Comparison of ENCODE assay signal across 12 cellular contexts in the genomic region with DNA sequence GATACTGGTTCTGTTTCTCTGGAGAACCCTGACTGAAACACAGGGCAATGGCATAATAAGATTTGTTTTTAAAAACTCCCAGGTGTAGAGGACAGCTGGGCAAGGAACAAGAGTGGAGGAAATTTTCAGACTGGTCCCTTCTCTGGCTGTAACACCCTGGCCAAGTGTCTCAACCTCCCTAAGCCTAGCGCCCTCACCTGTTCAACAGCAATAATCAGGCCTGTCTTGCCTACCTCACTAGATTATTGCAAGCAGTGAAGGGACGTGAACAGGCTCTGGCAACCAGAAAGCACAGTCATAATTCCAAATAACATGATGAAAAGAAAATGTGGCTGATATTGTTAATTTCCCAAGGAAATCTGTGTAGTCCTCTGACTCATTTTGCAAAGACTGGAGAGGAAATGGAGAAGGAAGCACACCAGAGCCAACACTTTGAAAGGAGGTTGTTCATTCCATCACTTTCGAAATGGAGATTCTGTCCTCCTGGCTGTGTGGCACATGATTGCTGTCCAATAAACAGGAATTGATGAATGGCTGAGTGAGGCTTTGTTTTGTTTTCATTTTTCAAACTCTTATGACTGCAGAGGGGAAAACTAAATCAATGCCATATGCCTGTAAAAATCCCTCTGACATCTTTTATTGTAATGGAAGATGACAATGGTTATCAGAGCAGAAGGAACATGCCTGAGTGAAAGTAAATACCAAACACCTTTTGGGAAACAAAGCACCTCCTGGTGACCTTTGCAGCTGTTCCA.
DNase-seq lines count a peak whose midpoint lies in the region; ATAC-seq and TF ChIP-seq lines count a peak whose summit lies in the region.
"Had no signal": no experiment of that assay in that cellular context is flagged by ENCODE, and none has a peak within 500 bp of the region (broad histone marks: within the 10 kb centered on the region; RNA-seq: fewer than 3 reads in every experiment).

No MANE protein-coding gene starts in this region.

- in situ Hi-C loops in gastrocnemius medialis (cut with MboI; ENCODE audit: low sequenced_read_pairs in 4 of 4): no loop called here

- TF ChIP-seq POLR2A in gastrocnemius medialis (IDR thresholded peaks at IDR 0.05): no peak

- no peaks in the 10 kb centered on the region for H3K9me3 ChIP-seq in gastrocnemius medialis
- H3K9me3 ChIP-seq: prostate gland, thoracic aorta had no signal

- no peaks in the 10 kb centered on the region for H3K4me1 ChIP-seq in gastrocnemius medialis
- H3K4me1 ChIP-seq: prostate gland had no signal

- H3K4me3 ChIP-seq in gastrocnemius medialis: no peak overlapping the region
- H3K4me3 ChIP-seq: BLaER1 treated with 17β-estradiol and CSF1 and Interleukin-3, amounts not matched to agents 10 nM and 100 nM; prostate gland; thoracic aorta had no signal

- TF ChIP-seq CTCF in 22Rv1 (IDR thresholded peaks at IDR 0.05) (peak; percentile 28), gastrocnemius medialis (IDR thresholded peaks at IDR 0.05 in 4 of 5, conservative IDR thresholded peaks at IDR 0.05 in 1 of 5) (no peak)

- intact Hi-C loops in gastrocnemius medialis (cut with DNase I; ENCODE audit: low total_unique reads): no loop called here

- H3K36me3 ChIP-seq in gastrocnemius medialis: no peaks in the 10 kb centered on the region
- H3K36me3 ChIP-seq: prostate gland had no signal

- ATAC-seq in GM18873 (IDR thresholded peaks at IDR 0.05; ENCODE audit: low FRiP score, unreplicated experiment) (no peak), gastrocnemius medialis (no peak)

- no peaks in the 10 kb centered on the region for H3K27me3 ChIP-seq in gastrocnemius medialis
- H3K27me3 ChIP-seq: BLaER1 treated with 17β-estradiol and CSF1 and Interleukin-3, amounts not matched to agents 10 nM and 100 nM had no signal

- DNase-seq in GM04504 (ENCODE audit: low read depth) (peak; percentile 65), NCI-H774 (lab: John Stamatoyannopoulos, UW) (peak; percentile 34), fibroblast of gingiva (ENCODE audit: low read depth) (peak; percentile 58), cerebellar nuclear complex (lab: John Stamatoyannopoulos, UW) (no peak), gastrocnemius medialis (no peak)
- no peak for DNase-seq in activated T-cell treated with anti-CD3 and anti-CD28 coated beads, Interleukin-2, amount 50 U/mL, for 48 hours
- DNase-seq: NCI-H526 had no signal

- H3K27ac ChIP-seq in 22Rv1 (no peak overlapping the region), gastrocnemius medialis (no peak overlapping the region)
- H3K27ac ChIP-seq: BLaER1 treated with 17β-estradiol and CSF1 and Interleukin-3, amounts not matched to agents 10 nM and 100 nM; prostate gland; thoracic aorta had no signal

Comparison
In these comparisons a context has a peak if more than half of its experiments do, and no peak if none do; other contexts are left out.
1. DNase-seq: peak in GM04504 (single experiment), NCI-H774 (single experiment) and fibroblast of gingiva (single experiment); none in cerebellar nuclear complex (0 of 2), gastrocnemius medialis (0 of 2) and activated T-cell treated with anti-CD3 and anti-CD28 coated beads, Interleukin-2, amount 50 U/mL, for 48 hours (0 of 2).